ENCODE assay signal across 8 cellular contexts in genomic region chr1:68346192-68346808, GRCh38.
DNase-seq lines count a peak whose midpoint lies in the region; ATAC-seq and TF ChIP-seq lines count a peak whose summit lies in the region.

No MANE protein-coding gene starts in this region.

- H2BK5ac ChIP-seq in mesenchymal stem cell (ENCODE audit: low read depth, low read length, poor library complexity, severe bottlenecking), result no peak overlapping the region

- no peaks in the 10 kb centered on the region for H3K27me3 ChIP-seq in mesenchymal stem cell (ENCODE audit: control insufficient read depth in 1 of 2, insufficient read depth in 1 of 2, low read length in 2 of 2)

- H3K36me3 ChIP-seq in mesenchymal stem cell (ENCODE audit: control insufficient read depth in 1 of 2, insufficient read depth in 2 of 2, low read depth in 1 of 2, low read length in 2 of 2), result no peaks in the 10 kb centered on the region

- H2AK5ac ChIP-seq in mesenchymal stem cell (ENCODE audit: low read length, severe bottlenecking), result no peak overlapping the region

- no peak overlapping the region for H3K18ac ChIP-seq in mesenchymal stem cell (ENCODE audit: low read depth in 1 of 2, low read length in 2 of 2)

- H3K4me1 ChIP-seq in mesenchymal stem cell (ENCODE audit: control insufficient read depth, insufficient read depth, low read depth, low read length), result no peaks in the 10 kb centered on the region

- TF ChIP-seq CTCF in LNCAP (IDR thresholded peaks at IDR 0.05), result peak; percentile 62

- no peak overlapping the region for H3K4ac ChIP-seq in mesenchymal stem cell (ENCODE audit: low read depth in 1 of 2, low read length in 2 of 2)

- H3K79me1 ChIP-seq in mesenchymal stem cell (replicated peaks; ENCODE audit: low read length, poor library complexity, severe bottlenecking), result no peaks in the 10 kb centered on the region

- H3K23ac ChIP-seq in mesenchymal stem cell (ENCODE audit: low read length in 2 of 2), result no peak overlapping the region

- H4K91ac ChIP-seq in mesenchymal stem cell (ENCODE audit: low read length), result no peak overlapping the region

- no peaks in the 10 kb centered on the region for H3K9me3 ChIP-seq in mesenchymal stem cell (ENCODE audit: control insufficient read depth, low read length)

- no peak overlapping the region for H2BK120ac ChIP-seq in mesenchymal stem cell (ENCODE audit: low read depth, low read length)

- no peak overlapping the region for H2BK15ac ChIP-seq in mesenchymal stem cell (ENCODE audit: low read depth, poor library complexity, severe bottlenecking)

- no peak overlapping the region for H4K8ac ChIP-seq in mesenchymal stem cell (ENCODE audit: low read length)

- H3K9ac ChIP-seq in mesenchymal stem cell (ENCODE audit: low read length), result no peak overlapping the region

- no peak overlapping the region for H3K27ac ChIP-seq in mesenchymal stem cell (ENCODE audit: low read length, poor library complexity, severe bottlenecking)

- no peak overlapping the region for H2BK12ac ChIP-seq in mesenchymal stem cell (ENCODE audit: low read length in 2 of 2)

- H2AFZ ChIP-seq in mesenchymal stem cell (ENCODE audit: low read depth, low read length), result no peak overlapping the region

- no peak overlapping the region for H3K14ac ChIP-seq in mesenchymal stem cell (ENCODE audit: low read length in 2 of 2)

- peak; percentile 21 for DNase-seq in DMS114 treated with DMSO at 0.1 percent for 48 hours (lab: John Stamatoyannopoulos, UW; ENCODE audit: unreplicated experiment)
- DNase-seq in astrocyte of the hippocampus (ENCODE audit: low read depth, low spot score), result peak; percentile 44
- DNase-seq in mesenchymal stem cell, result peak; percentile 54
- no peak for DNase-seq in NOMO-1 treated with dmso at 0.1 percent for 144 hours (lab: John Stamatoyannopoulos, UW; ENCODE audit: unreplicated experiment)
- no peak for DNase-seq in NCI-H774 (lab: John Stamatoyannopoulos, UW)

- no peak overlapping the region for H3K4me2 ChIP-seq in mesenchymal stem cell (ENCODE audit: low read length, poor library complexity, severe bottlenecking)

- ATAC-seq in GM19452 (IDR thresholded peaks at IDR 0.05; ENCODE audit: unreplicated experiment) (no peak), GM21447 (IDR thresholded peaks at IDR 0.05; ENCODE audit: unreplicated experiment) (no peak)

- H3K4me3 ChIP-seq in mesenchymal stem cell (ENCODE audit: insufficient read depth in 1 of 2, low read depth in 1 of 2, low read length in 2 of 2), result no peak overlapping the region

- WGBS in mesenchymal stem cell, result no CpG with 5 or more reads among the region's 3 CpGs

Comparison
In these comparisons a context has a peak if more than half of its experiments do, and no peak if none do; other contexts are left out.
1. DNase-seq: peak in DMS114 treated with DMSO at 0.1 percent for 48 hours (single experiment), astrocyte of the hippocampus (single experiment) and mesenchymal stem cell (single experiment); none in NOMO-1 treated with dmso at 0.1 percent for 144 hours (single experiment) and NCI-H774 (single experiment).